Comparison of ENCODE assay signal across 24 cellular contexts in the genomic region with DNA sequence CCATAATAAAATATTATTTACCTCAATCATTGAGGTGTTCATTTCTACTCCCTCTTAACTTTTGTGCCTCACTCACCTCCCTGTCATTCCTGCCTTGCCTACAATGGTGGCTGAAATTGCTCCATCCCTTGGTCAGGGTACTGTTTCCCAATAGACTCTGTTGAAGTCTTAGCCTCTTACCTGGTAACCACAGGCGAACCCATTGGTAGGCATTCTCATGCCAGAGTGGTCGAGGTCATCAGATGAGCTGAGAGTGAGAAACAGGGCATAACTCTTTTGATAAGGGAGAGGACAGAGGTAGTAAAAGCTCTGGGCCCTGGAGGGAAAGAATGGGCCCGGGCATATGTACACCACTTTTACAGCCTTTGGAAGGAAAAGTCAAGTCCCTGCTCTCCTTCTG.
"Had no signal": no experiment of that assay in that cellular context is flagged by ENCODE, and none has a peak within 500 bp of the region (broad histone marks: within the 10 kb centered on the region; RNA-seq: fewer than 3 reads in every experiment).

No MANE protein-coding gene starts in this region.

- FAIRE-seq: small intestine had no signal

- H3K4me1 ChIP-seq: neural progenitor cell, parathyroid adenoma, psoas muscle, right lobe of liver, sigmoid colon, stomach, thyroid gland, tibial nerve, upper lobe of right lung, uterus had no signal

- H3K27me3 ChIP-seq: neural progenitor cell, ovary, right lobe of liver, sigmoid colon, thyroid gland, tibial nerve, uterus had no signal

- H3K36me3 ChIP-seq: neural progenitor cell, ovary, right lobe of liver, sigmoid colon, stomach, thoracic aorta, thyroid gland, tibial nerve, upper lobe of right lung, uterus had no signal

- DNase-seq: natural killer cell; occipital lobe; ovary; posterior cingulate gyrus; psoas muscle; right cardiac atrium; right lobe of liver; sigmoid colon; small intestine; stimulated activated CD4-positive, alpha-beta T cell treated with anti-CD3 and anti-CD28 coated beads, Interleukin-15, amount 100 ng/mL, for 24 hours; stimulated activated CD4-positive, alpha-beta T cell treated with anti-CD3 and anti-CD28 coated beads, Interleukin-2, amount 100 ng/mL, for 24 hours; stimulated activated CD4-positive, alpha-beta T cell treated with anti-CD3 and anti-CD28 coated beads, Interleukin-2, amount 100 ng/mL, for 48 hours; stimulated activated CD4-positive, alpha-beta T cell treated with anti-CD3 and anti-CD28 coated beads, Interleukin-4, amount 100 ng/mL, for 24 hours; stimulated activated naive B cell treated with anti-CD40 and anti-IgM and Interleukin-4, amounts not matched to agents 10 μg/mL and 1 μg/mL and 100 μg/mL, for 72 hours; stimulated activated naive CD4-positive, alpha-beta T cell treated with Interleukin-2 at 50 U/mL for 16 hours; stomach; thyroid gland; upper lobe of right lung; uterus had no signal

- H3K9me3 ChIP-seq: ovary, psoas muscle, right lobe of liver, sigmoid colon, stomach, thoracic aorta, thyroid gland, tibial nerve, upper lobe of right lung, uterus had no signal

- H3K27ac ChIP-seq: neural progenitor cell, ovary, parathyroid adenoma, psoas muscle, right lobe of liver, sigmoid colon, stomach, thoracic aorta, thyroid gland, tibial nerve, upper lobe of right lung, uterus had no signal

- ATAC-seq: natural killer cell; psoas muscle; right cardiac atrium; right lobe of liver; stimulated activated effector memory CD8-positive, alpha-beta T cell treated with anti-CD3 and anti-CD28 coated beads, Interleukin-12 subunit alpha, Interleukin-12 subunit beta, amount 100 ng/mL, for 72 hours; stimulated activated naive B cell treated with anti-CD40 and anti-IgM and Interleukin-4, amounts not matched to agents 10 μg/mL and 1 μg/mL and 100 μg/mL, for 72 hours; upper lobe of right lung had no signal

- H3K4me3 ChIP-seq: neural progenitor cell, ovary, psoas muscle, right lobe of liver, sigmoid colon, stomach, thoracic aorta, thyroid gland, tibial nerve, upper lobe of right lung, uterus had no signal
